ENCODE assay signal across 27 cellular contexts in genomic region chr15:22877122-22877521, GRCh38.
"Had no signal": no experiment of that assay in that cellular context is flagged by ENCODE, and none has a peak within 500 bp of the region (broad histone marks: within the 10 kb centered on the region; RNA-seq: fewer than 3 reads in every experiment).

No MANE protein-coding gene starts in this region.

- H3K9me3 ChIP-seq: ovary, psoas muscle, thoracic aorta, thyroid gland, upper lobe of left lung, vagina had no signal

- FAIRE-seq: small intestine, urothelium cell line had no signal

- H3K36me3 Mint-ChIP-seq: natural killer cell had no signal

- H3K36me3 ChIP-seq: ovary had no signal

- H3K27me3 ChIP-seq: neural progenitor cell, ovary, stomach, thyroid gland, tibial nerve, upper lobe of left lung, vagina had no signal

- H3K27me3 Mint-ChIP-seq: progenitor cell of endocrine pancreas; stimulated activated naive B cell treated with anti-CD40 and anti-IgM and Interleukin-4, amounts not matched to agents 10 μg/mL and 1 μg/mL and 100 μg/mL, for 72 hours; stimulated activated naive CD8-positive, alpha-beta T cell treated with anti-CD3 and anti-CD28 coated beads, Interleukin-15, Interleukin-2, amounts not matched to agents 100 ng/mL and 50 ng/mL, for 24 hours had no signal

- H3K4me1 ChIP-seq: neural progenitor cell, parathyroid adenoma, psoas muscle, stomach, thyroid gland, tibial nerve, upper lobe of left lung, vagina had no signal

- H3K4me3 ChIP-seq: neural progenitor cell, ovary, psoas muscle, stomach, thoracic aorta, thyroid gland, tibial nerve, upper lobe of left lung, vagina had no signal

- DNase-seq: natural killer cell; occipital lobe; ovary; psoas muscle; small intestine; stimulated activated CD4-positive, alpha-beta T cell treated with anti-CD3 and anti-CD28 coated beads, Interleukin-15, amount 100 ng/mL, for 24 hours; stimulated activated CD4-positive, alpha-beta T cell treated with anti-CD3 and anti-CD28 coated beads, Interleukin-2, amount 100 ng/mL, for 24 hours; stimulated activated CD4-positive, alpha-beta T cell treated with anti-CD3 and anti-CD28 coated beads, Interleukin-2, amount 100 ng/mL, for 48 hours; stimulated activated CD4-positive, alpha-beta T cell treated with anti-CD3 and anti-CD28 coated beads, Interleukin-4, amount 100 ng/mL, for 24 hours; stimulated activated naive B cell treated with anti-CD40 and anti-IgM and Interleukin-4, amounts not matched to agents 10 μg/mL and 1 μg/mL and 100 μg/mL, for 72 hours; stimulated activated naive CD4-positive, alpha-beta T cell treated with Interleukin-2 at 50 U/mL for 16 hours; stomach; thyroid gland; trophoblast cell; upper lobe of left lung had no signal

- H3K27ac Mint-ChIP-seq: natural killer cell; nephron; neural progenitor cell; progenitor cell of endocrine pancreas; stimulated activated effector memory CD8-positive, alpha-beta T cell treated with anti-CD3 and anti-CD28 coated beads, Interleukin-12 subunit alpha, Interleukin-12 subunit beta, amount 100 ng/mL, for 72 hours; stimulated activated naive CD8-positive, alpha-beta T cell treated with anti-CD3 and anti-CD28 coated beads, Interleukin-15, Interleukin-2, amounts not matched to agents 100 ng/mL and 50 ng/mL, for 24 hours had no signal

- H3K4me3 Mint-ChIP-seq: natural killer cell; nephron; neural progenitor cell; stimulated activated effector memory CD8-positive, alpha-beta T cell treated with anti-CD3 and anti-CD28 coated beads, Interleukin-12 subunit alpha, Interleukin-12 subunit beta, amount 100 ng/mL, for 72 hours; stimulated activated naive B cell treated with anti-CD40 and anti-IgM and Interleukin-4, amounts not matched to agents 10 μg/mL and 1 μg/mL and 100 μg/mL, for 72 hours; stimulated activated naive CD8-positive, alpha-beta T cell treated with anti-CD3 and anti-CD28 coated beads, Interleukin-15, Interleukin-2, amounts not matched to agents 100 ng/mL and 50 ng/mL, for 24 hours had no signal

- ATAC-seq: natural killer cell; psoas muscle; right cardiac atrium; sciatic nerve; stimulated activated effector memory CD8-positive, alpha-beta T cell treated with anti-CD3 and anti-CD28 coated beads, Interleukin-12 subunit alpha, Interleukin-12 subunit beta, amount 100 ng/mL, for 72 hours; stimulated activated naive B cell treated with anti-CD40 and anti-IgM and Interleukin-4, amounts not matched to agents 10 μg/mL and 1 μg/mL and 100 μg/mL, for 72 hours had no signal

- H3K9ac ChIP-seq: neural progenitor cell, parathyroid adenoma had no signal

- H3K27ac ChIP-seq: neural progenitor cell, ovary, parathyroid adenoma, psoas muscle, stomach, thoracic aorta, thyroid gland, tibial nerve, upper lobe of left lung, vagina had no signal

- H3K4me1 Mint-ChIP-seq: natural killer cell had no signal

- H3K4me2 ChIP-seq: neural progenitor cell had no signal

- H3K79me2 ChIP-seq: parathyroid adenoma had no signal

- H3K9me3 Mint-ChIP-seq: natural killer cell; neural progenitor cell; stimulated activated effector memory CD8-positive, alpha-beta T cell treated with anti-CD3 and anti-CD28 coated beads, Interleukin-12 subunit alpha, Interleukin-12 subunit beta, amount 100 ng/mL, for 72 hours; stimulated activated naive B cell treated with anti-CD40 and anti-IgM and Interleukin-4, amounts not matched to agents 10 μg/mL and 1 μg/mL and 100 μg/mL, for 72 hours; stimulated activated naive CD8-positive, alpha-beta T cell treated with anti-CD3 and anti-CD28 coated beads, Interleukin-15, Interleukin-2, amounts not matched to agents 100 ng/mL and 50 ng/mL, for 24 hours had no signal

- H2AFZ ChIP-seq: neural progenitor cell, parathyroid adenoma had no signal
